Comparison of ENCODE assay signal across 37 cellular contexts in genomic region chr1:153194331-153195050, GRCh38. TPM values are rescaled to one million over a fixed set of nuclear protein-coding genes. Genes with fewer than 3 reads are reported as not detected.
"Had no signal": no experiment of that assay in that cellular context is flagged by ENCODE, and none has a peak within 500 bp of the region (broad histone marks: within the 10 kb centered on the region; RNA-seq: fewer than 3 reads in every experiment).

No MANE protein-coding gene starts in this region.

- DNase-seq: Karpas-422, Kasumi-1, MG63, MV-4-11, NCI-H1048, NCI-H1092, NCI-H1092 treated with DMSO at 0.1 percent for 48 hours, NCI-H1105, NCI-H1105 treated with DMSO at 0.1 percent for 48 hours, NCI-H1417, NCI-H1417 treated with DMSO at 0.1 percent for 48 hours, NCI-H1436, NCI-H1436 treated with DMSO at 0.1 percent for 48 hours, NCI-H146, NCI-H1694, NCI-H1694 treated with DMSO at 0.1 percent for 48 hours, NCI-H187, NCI-H187 treated with DMSO at 0.1 percent for 48 hours, NCI-H1930, NCI-H2029, NCI-H2029 treated with DMSO at 0.1 percent for 48 hours, NCI-H2081, NCI-H2081 treated with DMSO at 0.1 percent for 48 hours, NCI-H2107, NCI-H2171, NCI-H2171 treated with DMSO at 0.1 percent for 48 hours, NCI-H2227 treated with DMSO at 0.1 percent for 48 hours, NCI-H226, NCI-H345, NCI-H446, NCI-H446 treated with DMSO at 0.1 percent for 48 hours, NCI-H510A had no signal

- H3K4me3 ChIP-seq: MG63 had no signal

- H3K9me3 ChIP-seq: MG63 had no signal

- H3K27ac ChIP-seq: KMS-11 had no signal

- H3K36me3 ChIP-seq: MG63 had no signal

RNA-seq across cellular contexts. Expression of gene LELP1, which starts 8.7 kb away (rescaled TPM):
- total RNA-seq: LHCN-M2, M059J, MCF 10A, NCI-H460 had no signal

RNA-seq across cellular contexts. Expression of gene PRR9, which starts 22.9 kb away (rescaled TPM):
- total RNA-seq: LHCN-M2, M059J, MCF 10A, NCI-H460 had no signal

RNA-seq across cellular contexts. Expression of gene SPRR2G, which starts 43.8 kb away (rescaled TPM):
- total RNA-seq: LHCN-M2, M059J, MCF 10A, NCI-H460 had no signal
